9 cellular contexts compared by ENCODE assay signal in genomic region chr20:11676618-11677289, GRCh38.
A peak's percentile ranks its signal among the peaks of the same experiment; 100 is the strongest.
DNase-seq lines count a peak whose midpoint lies in the region; ATAC-seq and TF ChIP-seq lines count a peak whose summit lies in the region.
"Had no signal": no experiment of that assay in that cellular context is flagged by ENCODE, and none has a peak within 500 bp of the region (broad histone marks: within the 10 kb centered on the region; RNA-seq: fewer than 3 reads in every experiment).

No MANE protein-coding gene starts in this region.

- no peaks in the 10 kb centered on the region for H3F3A ChIP-seq in SU-DHL-6 (ENCODE audit: insufficient read depth)

- no peaks in the 10 kb centered on the region for H3K4me1 Mint-ChIP-seq in activated T-cell treated with anti-CD3 and anti-CD28 coated beads, Interleukin-2, amount 50 U/mL, for 72 hours (ENCODE audit: low read depth)

- no peaks in the 10 kb centered on the region for H4K20me1 ChIP-seq in Karpas-422 (ENCODE audit: insufficient read depth, low read depth, low read length)
- no peaks in the 10 kb centered on the region for H4K20me1 ChIP-seq in SU-DHL-6 (ENCODE audit: low read depth, low read length)

- H3K4me3 ChIP-seq in Karpas-422 (ENCODE audit: low read length) (no peak overlapping the region), SU-DHL-6 (ENCODE audit: insufficient read depth, low read length, poor library complexity, severe bottlenecking) (no peak overlapping the region)

- no peaks in the 10 kb centered on the region for H3K9me3 Mint-ChIP-seq in activated T-cell treated with anti-CD3 and anti-CD28 coated beads, Interleukin-2, amount 50 U/mL, for 72 hours
- H3K9me3 Mint-ChIP-seq: dendritic cell treated with granulocyte-macrophage colony-stimulating factor and Interleukin-4, amounts not matched to agents 40 ng/mL and 50 ng/mL, for 4 days had no signal

- ATAC-seq in activated T-cell treated with anti-CD3 and anti-CD28 coated beads, Interleukin-2, amount 50 U/mL, for 72 hours (replicated peaks in 1 of 2), result no peak
- ATAC-seq in GM19035 (IDR thresholded peaks at IDR 0.05; ENCODE audit: unreplicated experiment), result no peak

- H3K4me3 Mint-ChIP-seq in activated T-cell treated with anti-CD3 and anti-CD28 coated beads, Interleukin-2, amount 50 U/mL, for 72 hours, result no peak overlapping the region
- H3K4me3 Mint-ChIP-seq: dendritic cell treated with granulocyte-macrophage colony-stimulating factor and Interleukin-4, amounts not matched to agents 40 ng/mL and 50 ng/mL, for 4 days had no signal

- H3K9me2 ChIP-seq in Karpas-422 (replicated peaks; ENCODE audit: insufficient read depth, low read length), result no peaks in the 10 kb centered on the region; the same call in 1 of the 2 replicates
- H3K9me2 ChIP-seq in SU-DHL-6 (replicated peaks; ENCODE audit: insufficient read depth, low read length), result no peaks in the 10 kb centered on the region

- H3K4me1 ChIP-seq in Karpas-422 (ENCODE audit: low read length), result no peaks in the 10 kb centered on the region

- H3K36me3 Mint-ChIP-seq in activated T-cell treated with anti-CD3 and anti-CD28 coated beads, Interleukin-2, amount 50 U/mL, for 72 hours (ENCODE audit: insufficient read depth in 2 of 2), result no peaks in the 10 kb centered on the region

- H3K27ac ChIP-seq in Karpas-422 (ENCODE audit: low read length) (no peak overlapping the region), SU-DHL-6 (ENCODE audit: low read depth, low read length) (no peak overlapping the region)

- no peaks in the 10 kb centered on the region for H3K79me2 ChIP-seq in Karpas-422 (ENCODE audit: low read length)
- no peaks in the 10 kb centered on the region for H3K79me2 ChIP-seq in SU-DHL-6 (ENCODE audit: insufficient read depth, low read length)

- H2AFZ ChIP-seq in Karpas-422 (ENCODE audit: low read length), result no peak overlapping the region
- H2AFZ ChIP-seq in SU-DHL-6 (ENCODE audit: low read depth, low read length, severe bottlenecking), result no peak overlapping the region

- H3K27me3 ChIP-seq in Karpas-422 (ENCODE audit: low read length) (no peaks in the 10 kb centered on the region), SU-DHL-6 (ENCODE audit: low read length) (no peaks in the 10 kb centered on the region)

- DNase-seq in activated T-cell treated with anti-CD3 and anti-CD28 coated beads, Interleukin-2, amount 50 U/mL, for 72 hours, result peak; percentile 5 to 17
- no peak for DNase-seq in activated T-cell treated with anti-CD3 and anti-CD28 coated beads, Interleukin-2, amount 50 U/mL, for 1 hour
- DNase-seq in Karpas-422 (peak; percentile 56), glomerular endothelial cell (ENCODE audit: extremely low read depth, low read depth, low spot score) (peak; percentile 31), putamen (ENCODE audit: low spot score) (peak; percentile 43)
- DNase-seq in activated effector memory CD4-positive, alpha-beta T cell treated with Interleukin-2 at 50 U/mL for 16 hours, result no peak

- H3K27ac Mint-ChIP-seq in activated T-cell treated with anti-CD3 and anti-CD28 coated beads, Interleukin-2, amount 50 U/mL, for 72 hours, result no peak overlapping the region
- H3K27ac Mint-ChIP-seq: dendritic cell treated with granulocyte-macrophage colony-stimulating factor and Interleukin-4, amounts not matched to agents 40 ng/mL and 50 ng/mL, for 4 days had no signal

- peak; percentile 15 for TF ChIP-seq CTCF in SU-DHL-6 (IDR thresholded peaks at IDR 0.05; ENCODE audit: insufficient read depth, low read length, poor library complexity, severe bottlenecking)

- H3K9ac ChIP-seq in Karpas-422 (ENCODE audit: low read length) (no peak overlapping the region), SU-DHL-6 (ENCODE audit: low read length) (no peak overlapping the region)

- H3K4me2 ChIP-seq in Karpas-422 (ENCODE audit: low read depth, low read length, poor library complexity, severe bottlenecking) (no peak overlapping the region), SU-DHL-6 (ENCODE audit: low read depth, low read length, poor library complexity, severe bottlenecking) (no peak overlapping the region)

- H3K36me3 ChIP-seq in Karpas-422 (ENCODE audit: insufficient read depth, low read length) (no peaks in the 10 kb centered on the region), SU-DHL-6 (ENCODE audit: low read length) (no peaks in the 10 kb centered on the region)

- H3K9me3 ChIP-seq in Karpas-422 (ENCODE audit: low read length) (peaks cover 16% of the 10 kb centered on the region; the same call in 1 of the 2 replicates), SU-DHL-6 (ENCODE audit: insufficient read depth, low read length) (no peaks in the 10 kb centered on the region)

- no peaks in the 10 kb centered on the region for H3K27me3 Mint-ChIP-seq in activated T-cell treated with anti-CD3 and anti-CD28 coated beads, Interleukin-2, amount 50 U/mL, for 72 hours (ENCODE audit: low read depth)
- H3K27me3 Mint-ChIP-seq: dendritic cell treated with granulocyte-macrophage colony-stimulating factor and Interleukin-4, amounts not matched to agents 40 ng/mL and 50 ng/mL, for 4 days had no signal

Comparison
In these comparisons a context has a peak if more than half of its experiments do, and no peak if none do; other contexts are left out.
1. DNase-seq: peak in activated T-cell treated with anti-CD3 and anti-CD28 coated beads, Interleukin-2, amount 50 U/mL, for 72 hours (2 of 2), Karpas-422 (single experiment), glomerular endothelial cell (single experiment) and putamen (single experiment); none in activated T-cell treated with anti-CD3 and anti-CD28 coated beads, Interleukin-2, amount 50 U/mL, for 1 hour (single experiment) and activated effector memory CD4-positive, alpha-beta T cell treated with Interleukin-2 at 50 U/mL for 16 hours (single experiment).